ENCODE assay signal across 24 cellular contexts in the genomic region with DNA sequence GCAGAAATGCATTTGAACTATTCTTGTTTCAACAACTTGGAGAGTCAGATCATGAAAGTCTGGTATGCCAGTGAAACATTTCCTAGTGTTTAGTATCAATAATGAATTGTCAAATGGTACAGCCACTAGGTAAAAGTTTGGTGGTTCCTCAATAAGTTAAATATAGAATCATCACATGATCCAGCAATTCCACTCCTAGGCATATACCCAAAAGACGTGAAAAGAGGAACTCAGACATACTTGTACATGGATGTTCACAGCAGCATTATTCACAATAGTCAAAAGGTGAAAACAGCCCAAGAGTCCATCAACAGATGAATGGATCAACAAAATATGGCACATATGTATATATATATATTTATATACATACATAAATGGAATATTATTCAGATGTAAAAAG.
"Had no signal": no experiment of that assay in that cellular context is flagged by ENCODE, and none has a peak within 500 bp of the region (broad histone marks: within the 10 kb centered on the region; RNA-seq: fewer than 3 reads in every experiment).

No MANE protein-coding gene starts in this region.

- H2AFZ ChIP-seq: neural progenitor cell had no signal

- H3K27me3 ChIP-seq: neural progenitor cell, neutrophil, ovary, right atrium auricular region, right lobe of liver, tibial nerve, uterus had no signal

- H3K27ac ChIP-seq: left ventricle myocardium inferior, neural progenitor cell, neutrophil, ovary, right atrium auricular region, right lobe of liver, tibial nerve, uterus had no signal

- H3K36me3 ChIP-seq: left ventricle myocardium inferior, neural progenitor cell, neutrophil, ovary, right atrium auricular region, right lobe of liver, tibial nerve, uterus had no signal

- H3K4me3 ChIP-seq: left ventricle myocardium inferior, lung, neural progenitor cell, ovary, right atrium auricular region, right lobe of liver, smooth muscle cell, tibial nerve, uterus had no signal

- H3K4me2 ChIP-seq: neural progenitor cell, smooth muscle cell had no signal

- ATAC-seq: natural killer cell; right lobe of liver; stimulated activated memory B cell treated with anti-CD40 and anti-IgM and Interleukin-4, amounts not matched to agents 10 μg/mL and 1 μg/mL and 100 μg/mL, for 72 hours; stimulated activated naive CD8-positive, alpha-beta T cell treated with anti-CD3 and anti-CD28 coated beads, Interleukin-15, amount 100 ng/mL, for 72 hours had no signal

- DNase-seq: islet precursor cell; left ventricle myocardium inferior; mesendoderm; naive B cell; natural killer cell; nephron progenitor cell; occipital lobe; ovary; right lobe of liver; stimulated activated CD4-positive, alpha-beta T cell treated with anti-CD3 and anti-CD28 coated beads, Interleukin-1b, Interleukin-23, amount 100 ng/mL, for 48 hours; stimulated activated CD4-positive, alpha-beta T cell treated with anti-CD3 and anti-CD28 coated beads, Interleukin-2, amount 100 ng/mL, for 48 hours; stimulated activated CD4-positive, alpha-beta T cell treated with anti-CD3 and anti-CD28 coated beads, Interleukin-4, amount 100 ng/mL, for 4 hours; stimulated activated CD8-positive, alpha-beta memory T cell treated with anti-CD3 and anti-CD28 coated beads, Interleukin-4, amount 100 ng/mL, for 48 hours; stimulated activated naive CD4-positive, alpha-beta T cell treated with Interleukin-2 at 50 U/mL for 16 hours; stimulated activated naive CD8-positive, alpha-beta T cell treated with anti-CD3 and anti-CD28 coated beads, Interleukin-15, amount 100 ng/mL, for 72 hours; substantia nigra; uterus had no signal

- H3K9me3 ChIP-seq: left ventricle myocardium inferior, neutrophil, ovary, right atrium auricular region, right lobe of liver, tibial nerve, uterus had no signal

- H3K4me1 ChIP-seq: left ventricle myocardium inferior, right atrium auricular region, right lobe of liver, tibial nerve, uterus had no signal
